In genomic region chr4:31741321-31741720, GRCh38 we compare ENCODE assay signal across 19 cellular contexts.
DNase-seq lines count a peak whose midpoint lies in the region; ATAC-seq and TF ChIP-seq lines count a peak whose summit lies in the region.
"Had no signal": no experiment of that assay in that cellular context is flagged by ENCODE, and none has a peak within 500 bp of the region (broad histone marks: within the 10 kb centered on the region; RNA-seq: fewer than 3 reads in every experiment).

No MANE protein-coding gene starts in this region.

- H3K27ac Mint-ChIP-seq in MCF 10A (ENCODE audit: low read depth, unreplicated experiment), result no peak overlapping the region
- H3K27ac Mint-ChIP-seq: CD4-positive, alpha-beta memory T cell; HFFc6 had no signal

- intact Hi-C loops in MCF 10A (cut with micrococcal nuclease) (no loop called here), breast epithelium (cut with DNase I; ENCODE audit: low total_unique reads) (no loop called here), Right ventricle myocardium inferior (cut with DNase I) (no loop called here)

- POLR2A ChIA-PET in MCF 10A (lab: Yijun Ruan, JAX), result no interaction called here

- H3K27me3 Mint-ChIP-seq in MCF 10A (ENCODE audit: insufficient read depth, unreplicated experiment), result no peaks in the 10 kb centered on the region
- H3K27me3 Mint-ChIP-seq: CD4-positive, alpha-beta memory T cell had no signal

- TF ChIP-seq CTCF in MCF 10A (IDR thresholded peaks at IDR 0.05; ENCODE audit: unreplicated experiment) (no peak), breast epithelium (IDR thresholded peaks at IDR 0.05) (no peak), choroid plexus epithelial cell (conservative IDR thresholded peaks at IDR 0.05; ENCODE audit: low read depth, low read length) (no peak)

- no peaks in the 10 kb centered on the region for H3K4me1 ChIP-seq in breast epithelium

- H3K27me3 ChIP-seq in breast epithelium, result no peaks in the 10 kb centered on the region

- no peak for TF ChIP-seq POLR2A in breast epithelium (IDR thresholded peaks at IDR 0.05)

- BruUV-seq in MCF 10A (replicated peaks; lab: Mats Ljungman, UMichigan), result no TSS peak

- H3K27ac ChIP-seq in breast epithelium, result no peak overlapping the region
- H3K27ac ChIP-seq: KMS-11, SK-N-MC had no signal

- no peaks in the 10 kb centered on the region for H3K36me3 Mint-ChIP-seq in MCF 10A (ENCODE audit: insufficient read depth, unreplicated experiment)
- H3K36me3 Mint-ChIP-seq: CD4-positive, alpha-beta memory T cell had no signal

- ATAC-seq in Right ventricle myocardium inferior, result no peak

- H3K9me3 ChIP-seq in breast epithelium, result no peaks in the 10 kb centered on the region

- H3K4me3 ChIP-seq in breast epithelium (no peak overlapping the region), choroid plexus epithelial cell (ENCODE audit: low read depth, low read length) (no peak overlapping the region)
- H3K4me3 ChIP-seq: SK-N-MC had no signal

- DNase-seq in MCF 10A (ENCODE audit: unreplicated experiment) (peak; percentile 47), breast epithelium (ENCODE audit: low spot score in 2 of 2) (no peak), RKO (ENCODE audit: low spot score) (peak; percentile 8), choroid plexus epithelial cell (ENCODE audit: low read depth) (peak; percentile 13), COLO829 (ENCODE audit: low spot score) (no peak), Kasumi-1 (lab: John Stamatoyannopoulos, UW) (no peak), Right ventricle myocardium inferior (ENCODE audit: missing footprints) (no peak), midbrain (lab: John Stamatoyannopoulos, UW) (no peak)
- DNase-seq: Calu3; CD4-positive, alpha-beta memory T cell; DMS53; H7; HFFc6; NCI-H1105; NCI-H2081 treated with DMSO at 0.1 percent for 48 hours; NCI-H446 treated with DMSO at 0.1 percent for 48 hours; NCI-H69 had no signal

- no peaks in the 10 kb centered on the region for H3K36me3 ChIP-seq in breast epithelium

- no peaks in the 10 kb centered on the region for H3K9me3 Mint-ChIP-seq in MCF 10A (ENCODE audit: unreplicated experiment)

- H3K4me1 Mint-ChIP-seq in MCF 10A (ENCODE audit: insufficient read depth, unreplicated experiment), result no peaks in the 10 kb centered on the region
- H3K4me1 Mint-ChIP-seq: CD4-positive, alpha-beta memory T cell had no signal

- no peak overlapping the region for H3K4me3 Mint-ChIP-seq in MCF 10A (ENCODE audit: unreplicated experiment)
- H3K4me3 Mint-ChIP-seq: CD4-positive, alpha-beta memory T cell; HFFc6 had no signal

- CTCF ChIA-PET in MCF 10A (lab: Yijun Ruan, JAX), result interaction anchor here (0.6 kb wide), 1 partner anchor 695 kb away, joined by 3 read pairs; no protein-coding TSS in a partner anchor

Comparison
In these comparisons a context has a peak if more than half of its experiments do, and no peak if none do; other contexts are left out.
1. DNase-seq: peak in MCF 10A (single experiment), RKO (single experiment) and choroid plexus epithelial cell (single experiment); none in breast epithelium (0 of 2), COLO829 (single experiment), Kasumi-1 (0 of 2), Right ventricle myocardium inferior (single experiment) and midbrain (single experiment).